Comparison of ENCODE assay signal across 1 cellular context in the genomic region with DNA sequence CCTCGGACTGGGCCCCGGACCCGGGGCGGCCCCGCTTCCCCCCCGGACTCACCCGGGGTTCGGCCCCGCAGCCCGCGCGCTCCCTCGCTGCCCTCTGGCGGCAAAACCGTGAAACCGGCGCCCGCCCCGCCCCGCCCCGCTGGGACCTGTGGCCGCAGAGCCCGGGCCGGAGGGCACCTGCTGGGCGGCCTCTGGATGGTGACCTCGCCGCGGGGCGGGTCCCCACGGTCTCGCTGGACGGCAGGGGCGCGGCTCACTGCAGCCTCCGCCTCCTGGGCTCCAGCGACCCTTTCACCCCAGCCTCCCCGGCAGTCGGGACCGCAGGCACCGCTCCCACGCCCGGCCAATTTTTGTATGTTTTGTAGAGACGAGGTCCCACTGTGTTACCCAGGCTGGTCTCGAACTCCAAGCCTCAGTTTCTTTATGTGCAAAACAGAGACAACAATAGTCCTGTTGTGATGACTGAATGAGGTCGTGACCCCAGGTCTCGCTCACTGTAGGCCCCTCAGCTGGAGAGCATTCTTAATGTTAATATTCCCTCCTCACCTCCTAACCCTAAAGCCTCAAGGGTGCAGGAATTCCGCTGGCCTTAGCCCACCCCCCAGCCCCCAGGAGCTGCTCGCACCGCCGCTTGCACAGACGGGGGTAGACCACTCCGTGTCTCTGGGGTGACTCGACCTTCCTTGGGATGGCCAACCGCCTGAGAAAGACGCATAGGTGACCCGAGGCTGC.
TF ChIP-seq lines count a peak whose summit lies in the region.

No MANE protein-coding gene starts in this region.

TF ChIP-seq in WTC11, 78 proteins besides CTCF, POLR2A, EP300 and RAD21 (continued from another document):
- 0 out of 2 replicates have a peak, but pooled peaks have one; percentile 22 for TF ChIP-seq ZNF423 (CRISPR knock-in tag; IDR thresholded peaks at IDR 0.05)
- TF ChIP-seq HMGXB4 (CRISPR knock-in tag; IDR thresholded peaks at IDR 0.05) = peak; percentile 58; the same call in 1 of the 2 replicates
- peak; percentile 31; the same call in 1 of the 2 replicates for TF ChIP-seq GABPB1 (CRISPR knock-in tag; IDR thresholded peaks at IDR 0.05)
